ENCODE assay signal across 9 cellular contexts in the genomic region with DNA sequence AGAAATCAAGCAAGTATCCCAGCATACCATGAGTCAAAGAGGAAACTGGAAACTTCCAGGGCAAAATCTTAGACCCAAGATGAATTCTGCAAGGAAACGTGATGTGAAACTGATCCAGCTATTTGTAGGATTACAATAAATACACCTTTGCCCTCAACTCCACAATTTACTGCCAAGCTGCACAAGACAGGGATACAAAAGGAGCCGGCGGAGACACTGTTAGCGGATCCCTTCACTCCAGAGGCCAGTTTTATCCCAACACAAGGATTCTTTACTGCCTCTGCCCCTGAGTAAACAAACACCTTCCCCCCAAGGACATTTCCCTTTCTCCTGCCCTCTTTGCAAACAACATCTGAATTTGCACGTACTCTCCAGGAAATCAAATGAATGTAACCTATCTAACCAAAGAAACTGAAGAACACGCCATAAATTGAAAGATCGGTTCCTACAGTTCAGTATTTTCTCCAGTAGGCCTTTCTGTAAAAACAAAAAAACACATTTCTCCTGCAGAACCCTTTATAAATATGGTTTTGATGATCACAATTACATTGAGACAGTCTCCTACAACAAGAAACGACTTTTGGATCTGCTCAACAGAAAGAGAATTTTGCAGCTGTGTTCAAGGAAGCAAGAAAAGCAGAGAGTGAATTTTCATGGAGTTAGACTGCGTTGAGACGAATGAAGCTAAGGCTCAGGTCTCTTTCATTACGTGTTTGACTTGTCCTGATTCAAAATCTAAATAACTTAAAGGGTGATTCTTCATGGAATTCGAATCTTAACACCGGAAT. TPM values are rescaled to one million over a fixed set of nuclear protein-coding genes. Genes with fewer than 3 reads are reported as not detected.
A peak's percentile ranks its signal among the peaks of the same experiment; 100 is the strongest.
DNase-seq lines count a peak whose midpoint lies in the region; ATAC-seq and TF ChIP-seq lines count a peak whose summit lies in the region.
"Had no signal": no experiment of that assay in that cellular context is flagged by ENCODE, and none has a peak within 500 bp of the region (broad histone marks: within the 10 kb centered on the region; RNA-seq: fewer than 3 reads in every experiment).

No MANE protein-coding gene starts in this region.

- H3K4me3 Mint-ChIP-seq in activated T-helper 2 cell treated with anti-CD3 and anti-CD28 coated beads, Interferon-gamma antibody, Interleukin-2, Interleukin-4, amounts not matched to agents 10 μg/mL and 5 μg/mL and 100 μg/mL, durations not matched to agents 14 hours and 24 hours and 36 hours (ENCODE audit: low read depth) = peak overlapping the region; percentile 73

- WGBS in mesodermal cell (ENCODE audit: insufficient coverage in 2 of 2), 2 experiments = 22 to 23% methylated on average over 6 to 12 of the region's 13 CpGs

- no peak overlapping the region for H3K27ac Mint-ChIP-seq in activated T-helper 2 cell treated with anti-CD3 and anti-CD28 coated beads, Interferon-gamma antibody, Interleukin-2, Interleukin-4, amounts not matched to agents 10 μg/mL and 5 μg/mL and 100 μg/mL, durations not matched to agents 14 hours and 24 hours and 36 hours

- no peak for ATAC-seq in GM21786 (IDR thresholded peaks at IDR 0.05; ENCODE audit: unreplicated experiment)

- H3K4me3 ChIP-seq in H7 (ENCODE audit: insufficient read depth, low read depth, low read length) (peak overlapping the region; percentile 53), mesodermal cell (ENCODE audit: extremely low read depth, insufficient read depth, low read length, poor library complexity, severe bottlenecking) (peak overlapping the region; percentile 47)

- peak; percentile 73 for DNase-seq in H7
- no peak for DNase-seq in activated T-helper 2 cell treated with anti-CD3 and anti-CD28 coated beads, Interferon-gamma antibody, Interleukin-2, Interleukin-4, amounts not matched to agents 10 μg/mL and 5 μg/mL and 100 μg/mL, durations not matched to agents 14 hours and 24 hours and 36 hours (ENCODE audit: low spot score)
- DNase-seq in glomerular visceral epithelial cell (ENCODE audit: extremely low spot score) = no peak
- DNase-seq in caudate nucleus (lab: John Stamatoyannopoulos, UW) = no peak
- DNase-seq in LoVo (ENCODE audit: low spot score) = no peak

- intact Hi-C loops in activated T-helper 2 cell treated with anti-CD3 and anti-CD28 coated beads, Interferon-gamma antibody, Interleukin-2, Interleukin-4, amounts not matched to agents 10 μg/mL and 5 μg/mL and 100 μg/mL, durations not matched to agents 14 hours and 24 hours and 36 hours (cut with micrococcal nuclease) = no loop called here

- no peaks in the 10 kb centered on the region for H3K9me3 Mint-ChIP-seq in activated T-helper 2 cell treated with anti-CD3 and anti-CD28 coated beads, Interferon-gamma antibody, Interleukin-2, Interleukin-4, amounts not matched to agents 10 μg/mL and 5 μg/mL and 100 μg/mL, durations not matched to agents 14 hours and 24 hours and 36 hours

- H3K4me1 Mint-ChIP-seq in activated T-helper 2 cell treated with anti-CD3 and anti-CD28 coated beads, Interferon-gamma antibody, Interleukin-2, Interleukin-4, amounts not matched to agents 10 μg/mL and 5 μg/mL and 100 μg/mL, durations not matched to agents 14 hours and 24 hours and 36 hours (ENCODE audit: low read depth) = peaks cover 23% of the 10 kb centered on the region

- peaks cover 69% of the 10 kb centered on the region for H3K27me3 Mint-ChIP-seq in activated T-helper 2 cell treated with anti-CD3 and anti-CD28 coated beads, Interferon-gamma antibody, Interleukin-2, Interleukin-4, amounts not matched to agents 10 μg/mL and 5 μg/mL and 100 μg/mL, durations not matched to agents 14 hours and 24 hours and 36 hours (ENCODE audit: low read depth)

- peaks cover 16% of the 10 kb centered on the region for H3K4me1 ChIP-seq in mesodermal cell (ENCODE audit: control insufficient read depth, insufficient read depth, low read length, poor library complexity, severe bottlenecking)

- H3K27me3 ChIP-seq in H7 (ENCODE audit: control insufficient read depth, insufficient read depth, low read length) = peaks cover 4% of the 10 kb centered on the region; the same call in 1 of the 2 replicates

- peaks cover 16% of the 10 kb centered on the region for H3K36me3 ChIP-seq in H7 (replicated peaks; ENCODE audit: control insufficient read depth, insufficient read depth, low read length)
- H3K36me3 ChIP-seq in mesodermal cell (ENCODE audit: control insufficient read depth, insufficient read depth, low read length) = peaks cover 24% of the 10 kb centered on the region

- H3K9me3 ChIP-seq in mesodermal cell (ENCODE audit: control insufficient read depth, low read length) = no peaks in the 10 kb centered on the region

- TF ChIP-seq CTCF in C4-2B (conservative IDR thresholded peaks at IDR 0.05) = no peak

- peak overlapping the region; percentile 90 for H3K27ac ChIP-seq in C4-2B
- peak overlapping the region; percentile 85 for H3K27ac ChIP-seq in mesodermal cell (ENCODE audit: low read depth, low read length, severe bottlenecking)
- no peak overlapping the region for H3K27ac ChIP-seq in caudate nucleus (ENCODE audit: low read depth, low read length)

- peaks cover 9% of the 10 kb centered on the region for H3K36me3 Mint-ChIP-seq in activated T-helper 2 cell treated with anti-CD3 and anti-CD28 coated beads, Interferon-gamma antibody, Interleukin-2, Interleukin-4, amounts not matched to agents 10 μg/mL and 5 μg/mL and 100 μg/mL, durations not matched to agents 14 hours and 24 hours and 36 hours (ENCODE audit: low read depth)

RNA-seq across cellular contexts. Expression of gene CBX2, which starts 1.4 kb away (rescaled TPM):
- total RNA-seq in H7 (2014; rRNA removed; shearing (Covaris generic)) = 89.1 and 97.4 TPM in 2 replicates
- total RNA-seq in activated T-helper 2 cell treated with anti-CD3 and anti-CD28 coated beads, Interferon-gamma antibody, Interleukin-2, Interleukin-4, amounts not matched to agents 10 μg/mL and 5 μg/mL and 100 μg/mL, durations not matched to agents 14 hours and 24 hours and 36 hours = 9.7 and 11.2 TPM in 2 replicates
- 26.6 TPM for polyA plus RNA-seq in mesodermal cell (2013, experiment 1 of 2)
- polyA plus RNA-seq in mesodermal cell (2013, experiment 2 of 2) = 22.3 TPM

RNA-seq across cellular contexts. Expression of gene CBX8, which starts 20.3 kb away (rescaled TPM):
- 1.4 and 1.9 TPM in 2 replicates for total RNA-seq in H7 (2014; rRNA removed; shearing (Covaris generic))
- 8.6 and 9.9 TPM in 2 replicates for total RNA-seq in activated T-helper 2 cell treated with anti-CD3 and anti-CD28 coated beads, Interferon-gamma antibody, Interleukin-2, Interleukin-4, amounts not matched to agents 10 μg/mL and 5 μg/mL and 100 μg/mL, durations not matched to agents 14 hours and 24 hours and 36 hours
- polyA plus RNA-seq in mesodermal cell (2013, experiment 1 of 2) = 5.2 TPM
- 4.1 TPM for polyA plus RNA-seq in mesodermal cell (2013, experiment 2 of 2)

RNA-seq across cellular contexts. Expression of gene ENPP7, which starts 45.8 kb away (rescaled TPM):
- not detected in 2 replicates for total RNA-seq in H7 (2014; rRNA removed; shearing (Covaris generic))
- not detected in 2 replicates for total RNA-seq in activated T-helper 2 cell treated with anti-CD3 and anti-CD28 coated beads, Interferon-gamma antibody, Interleukin-2, Interleukin-4, amounts not matched to agents 10 μg/mL and 5 μg/mL and 100 μg/mL, durations not matched to agents 14 hours and 24 hours and 36 hours
- polyA plus RNA-seq in mesodermal cell (2013, experiment 1 of 2) = not detected
- not detected for polyA plus RNA-seq in mesodermal cell (2013, experiment 2 of 2)
- total RNA-seq: bronchial epithelial cell had no signal
